Comparison of ENCODE assay signal across 22 cellular contexts in genomic region chr13:111858571-111858970, GRCh38.
"Had no signal": no experiment of that assay in that cellular context is flagged by ENCODE, and none has a peak within 500 bp of the region (broad histone marks: within the 10 kb centered on the region; RNA-seq: fewer than 3 reads in every experiment).

No MANE protein-coding gene starts in this region.

- H3K27me3 Mint-ChIP-seq: dendritic cell treated with granulocyte-macrophage colony-stimulating factor and Interleukin-4, amounts not matched to agents 40 ng/mL and 50 ng/mL, for 4 days had no signal

- H3K36me3 ChIP-seq: colonic mucosa, esophagus muscularis mucosa, gastroesophageal sphincter, heart left ventricle, left lung had no signal

- H3K9me3 ChIP-seq: colonic mucosa had no signal

- ATAC-seq: foreskin keratinocyte, gastroesophageal sphincter, heart left ventricle, left cardiac atrium, left lung, left ventricle myocardium superior had no signal

- H3K36me3 Mint-ChIP-seq: immature natural killer cell, memory B cell had no signal

- H3K4me3 Mint-ChIP-seq: dendritic cell treated with granulocyte-macrophage colony-stimulating factor and Interleukin-4, amounts not matched to agents 40 ng/mL and 50 ng/mL, for 4 days; immature natural killer cell; memory B cell had no signal

- DNase-seq: colonic mucosa; cortex of kidney; effector CD4-positive, alpha-beta T cell; effector memory CD4-positive, alpha-beta T cell; foreskin keratinocyte; heart left ventricle; hypothalamus; immature natural killer cell; kidney; kidney glomerular epithelial cell; left cardiac atrium; left ventricle myocardium superior; mammary epithelial cell; mesendoderm; midbrain had no signal

- H3K4me3 ChIP-seq: colonic mucosa, esophagus muscularis mucosa, gastroesophageal sphincter, heart left ventricle, hepatocyte, left lung, lung had no signal

- H3K79me2 ChIP-seq: hepatocyte had no signal

- H3K4me1 Mint-ChIP-seq: immature natural killer cell, memory B cell had no signal

- H3K4me1 ChIP-seq: colonic mucosa, esophagus muscularis mucosa, foreskin keratinocyte, gastroesophageal sphincter, left lung had no signal

- H3K27ac Mint-ChIP-seq: dendritic cell treated with granulocyte-macrophage colony-stimulating factor and Interleukin-4, amounts not matched to agents 40 ng/mL and 50 ng/mL, for 4 days; immature natural killer cell; memory B cell had no signal

- H3K9me3 Mint-ChIP-seq: immature natural killer cell had no signal

- H3K27ac ChIP-seq: colonic mucosa, esophagus muscularis mucosa, foreskin keratinocyte, gastroesophageal sphincter, heart left ventricle, hepatocyte, left lung had no signal

- H3K27me3 ChIP-seq: colonic mucosa, foreskin keratinocyte, hepatocyte had no signal

- H2AFZ ChIP-seq: hepatocyte had no signal

- H3K4me2 ChIP-seq: hepatocyte had no signal
